Comparison of ENCODE assay signal across 15 cellular contexts in genomic region chr1:56189454-56189853, GRCh38.
"Had no signal": no experiment of that assay in that cellular context is flagged by ENCODE, and none has a peak within 500 bp of the region (broad histone marks: within the 10 kb centered on the region; RNA-seq: fewer than 3 reads in every experiment).

No MANE protein-coding gene starts in this region.

- H3K9me3 ChIP-seq: tibial artery, uterus had no signal

- H3K27ac ChIP-seq: cardiac muscle cell, tibial artery, uterus had no signal

- DNase-seq: activated CD4-positive, alpha-beta memory T cell treated with anti-CD3 and anti-CD28 coated beads for 36 hours; activated CD4-positive, alpha-beta T cell treated with anti-CD3 and anti-CD28 coated beads for 36 hours; activated naive CD4-positive, alpha-beta T cell treated with Interleukin-2 at 50 U/mL for 16 hours; activated naive CD8-positive, alpha-beta T cell treated with anti-CD3 and anti-CD28 coated beads, Interleukin-2, amount 10 ng/mL, durations not matched to agents 7 days and 5 days; activated T-cell treated with anti-CD3 and anti-CD28 coated beads for 4 hours; immature natural killer cell; kidney glomerular epithelial cell; natural killer cell; posterior cingulate gyrus; stimulated activated CD4-positive, alpha-beta T cell treated with anti-CD3 and anti-CD28 coated beads, Interleukin-2, amount 100 ng/mL, for 24 hours; stimulated activated naive CD4-positive, alpha-beta T cell treated with Interleukin-2 at 50 U/mL for 16 hours; T-helper 2 cell; tibial artery; uterus had no signal

- ATAC-seq: activated CD4-positive, alpha-beta T cell treated with anti-CD3 and anti-CD28 coated beads for 36 hours; natural killer cell had no signal

- H3K27me3 ChIP-seq: cardiac muscle cell, tibial artery, uterus had no signal

- H3K36me3 ChIP-seq: cardiac muscle cell, tibial artery, uterus had no signal

- H3K4me3 ChIP-seq: cardiac muscle cell, tibial artery, uterus had no signal

- H3K4me1 ChIP-seq: uterus had no signal
